Comparison of ENCODE assay signal across 8 cellular contexts in the genomic region with DNA sequence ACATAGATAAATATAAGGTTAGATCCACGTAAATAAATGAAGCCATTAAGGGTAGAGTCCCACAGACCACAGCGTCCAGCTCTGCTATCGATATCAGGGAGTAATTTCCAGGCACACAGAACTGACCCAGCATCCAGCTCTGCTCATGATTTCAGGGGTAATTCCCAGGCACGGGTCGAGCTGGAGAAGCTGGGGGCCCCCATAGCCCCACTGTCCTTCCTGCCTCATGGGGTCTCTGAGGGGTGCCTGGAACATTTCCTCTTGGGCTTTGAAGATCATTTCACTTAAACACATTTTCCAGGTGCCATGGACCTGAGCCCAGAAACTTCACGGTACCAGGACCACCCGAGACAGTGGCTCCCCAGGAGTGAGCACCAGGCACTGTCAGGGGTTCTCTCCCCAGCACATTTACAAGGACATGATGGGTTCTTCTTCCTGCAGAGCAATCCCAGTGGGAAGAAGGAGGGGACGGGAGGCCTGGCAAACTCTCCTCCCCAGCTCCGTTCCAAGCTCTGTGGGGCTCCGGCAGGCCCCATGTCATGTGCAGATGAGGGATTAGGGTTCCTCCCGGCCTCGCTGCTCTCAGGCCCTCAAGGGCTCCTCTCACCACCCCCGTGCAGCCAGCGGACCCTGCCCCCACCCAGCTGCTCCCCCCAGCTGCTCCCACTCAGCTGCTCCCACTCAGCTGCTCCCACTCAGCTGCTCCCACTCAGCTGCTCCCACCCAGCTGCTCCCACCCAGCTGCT. TPM values are rescaled to one million over a fixed set of nuclear protein-coding genes. Genes with fewer than 3 reads are reported as not detected.
DNase-seq lines count a peak whose midpoint lies in the region; ATAC-seq and TF ChIP-seq lines count a peak whose summit lies in the region.
"Not testable (repeated sequence)": the region's sequence is repeated elsewhere in the genome, so short reads cannot be mapped to it uniquely, and the experiment has no call there.

No MANE protein-coding gene starts in this region.

- H3K4me1 Mint-ChIP-seq in GM23338 (peaks cover 49% of the 10 kb centered on the region), WTC11 (peaks cover 57% of the 10 kb centered on the region), endodermal cell (peaks cover 20% of the 10 kb centered on the region)

- not testable (repeated sequence) for H3K9ac ChIP-seq in HUES48 (ENCODE audit: low read depth, low read length); endodermal cell (ENCODE audit: extremely low read depth, low read length, poor library complexity, severe bottlenecking); smooth muscle cell (ENCODE audit: low read depth)

- not testable (repeated sequence) for TF ChIP-seq CTCF in GM23338 (conservative IDR thresholded peaks at IDR 0.05; ENCODE audit: low read depth in 2 of 2); WTC11 (IDR thresholded peaks at IDR 0.05); endodermal cell (conservative IDR thresholded peaks at IDR 0.05); smooth muscle cell (IDR thresholded peaks at IDR 0.05; ENCODE audit: borderline replicate concordance, insufficient read depth, poor library complexity, severe bottlenecking); upper lobe of right lung (IDR thresholded peaks at IDR 0.05)

- POLR2A ChIA-PET in WTC11 (lab: Charles Lee), result not testable (repeated sequence)

- not testable (repeated sequence) for H3F3A ChIP-seq in GM23338 (replicated peaks; ENCODE audit: low read depth); smooth muscle cell (ENCODE audit: low read depth)

- H3K4me3 ChIP-seq in GM23338; HUES48 (ENCODE audit: low read depth, low read length); SJCRH30; endodermal cell (ENCODE audit: low read length); smooth muscle cell; upper lobe of right lung: not testable (repeated sequence)

- H3K36me3 Mint-ChIP-seq in GM23338 (ENCODE audit: low read depth); WTC11; endodermal cell (ENCODE audit: low read depth): not testable (repeated sequence)

- H3K4me1 ChIP-seq in GM23338 (ENCODE audit: insufficient read depth); SJCRH30; endodermal cell (ENCODE audit: control insufficient read depth, insufficient read depth, low read length); smooth muscle cell (ENCODE audit: low read depth); upper lobe of right lung: not testable (repeated sequence)
- peaks cover 16% of the 10 kb centered on the region for H3K4me1 ChIP-seq in HUES48 (ENCODE audit: control insufficient read depth, insufficient read depth, low read length)

- 86 to 87% methylated on average over 5 to 14 of the region's 14 CpGs for WGBS in endodermal cell (ENCODE audit: insufficient coverage in 1 of 2, insufficient read length in 1 of 2), 2 experiments
- WGBS in smooth muscle cell (ENCODE audit: low lambda C conversion rate), result 89% methylated on average over 10 of the region's 14 CpGs

- H3K9me2 ChIP-seq in GM23338 (ENCODE audit: insufficient read depth), result not testable (repeated sequence)

- not testable (repeated sequence) for H3K9me3 Mint-ChIP-seq in GM23338, WTC11, endodermal cell

- H3K79me2 ChIP-seq in GM23338 (replicated peaks; ENCODE audit: insufficient read depth), result peaks cover 11% of the 10 kb centered on the region; the same call in 1 of the 2 replicates
- not testable (repeated sequence) for H3K79me2 ChIP-seq in smooth muscle cell (ENCODE audit: low read depth)

- ATAC-seq in GM23338 (peak; percentile 85), WTC11 (peak; percentile 62)
- ATAC-seq in upper lobe of right lung, result not testable (repeated sequence)

- intact Hi-C loops in upper lobe of right lung (cut with DNase I), result not testable (repeated sequence)

- H3K27ac Mint-ChIP-seq in GM23338, endodermal cell: not testable (repeated sequence)
- peak overlapping the region; percentile 70 for H3K27ac Mint-ChIP-seq in WTC11

- not testable (repeated sequence) for H3K27me3 Mint-ChIP-seq in GM23338 (ENCODE audit: insufficient read depth, low read depth, poor library complexity); WTC11 (ENCODE audit: low read depth); endodermal cell (ENCODE audit: insufficient read depth)

- not testable (repeated sequence) for H3K27ac ChIP-seq in GM23338 (ENCODE audit: low read depth); endodermal cell (ENCODE audit: low read depth, low read length); smooth muscle cell (ENCODE audit: low read depth); upper lobe of right lung
- H3K27ac ChIP-seq in HUES48 (ENCODE audit: low read depth, low read length), result peak overlapping the region; percentile 45
- H3K27ac ChIP-seq in SJCRH30, result peak overlapping the region; percentile 19; the same call in 1 of the 2 replicates

- H3K4me2 ChIP-seq in GM23338, result not testable (repeated sequence)
- peak overlapping the region; percentile 47 for H3K4me2 ChIP-seq in smooth muscle cell

- not testable (repeated sequence) for H4K20me1 ChIP-seq in GM23338 (replicated peaks; ENCODE audit: insufficient read depth)
- peaks cover 88% of the 10 kb centered on the region for H4K20me1 ChIP-seq in smooth muscle cell (ENCODE audit: low read depth)

- H3K9me3 ChIP-seq in HUES48 (ENCODE audit: control insufficient read depth, insufficient read depth, low read length); SJCRH30 (replicated peaks); endodermal cell (ENCODE audit: control insufficient read depth, low read length); smooth muscle cell (replicated peaks; ENCODE audit: low read depth); upper lobe of right lung: not testable (repeated sequence)

- H3K27me3 ChIP-seq in GM23338 (ENCODE audit: insufficient read depth); HUES48 (ENCODE audit: control insufficient read depth, insufficient read depth, low read length); SJCRH30; endodermal cell (ENCODE audit: control insufficient read depth, insufficient read depth, low read length, poor library complexity, severe bottlenecking); smooth muscle cell (ENCODE audit: low read depth); upper lobe of right lung: not testable (repeated sequence)

- H2AFZ ChIP-seq in GM23338; smooth muscle cell (ENCODE audit: low read depth): not testable (repeated sequence)

- DNase-seq in GM23338 (ENCODE audit: low spot score); WTC11 (ENCODE audit: low spot score); smooth muscle cell (lab: John Stamatoyannopoulos, UW; ENCODE audit: unreplicated experiment): not testable (repeated sequence)
- DNase-seq in SJCRH30, result peak; percentile 45
- DNase-seq in endodermal cell, result peak; percentile 61
- DNase-seq in mesenteric fat pad (ENCODE audit: low spot score), result peak; percentile 67
- DNase-seq in upper lobe of right lung, result peak; percentile 54

- H3K36me3 ChIP-seq in GM23338 (ENCODE audit: insufficient read depth); HUES48 (ENCODE audit: control insufficient read depth, insufficient read depth, low read length); SJCRH30; endodermal cell (ENCODE audit: control insufficient read depth, insufficient read depth, low read length); smooth muscle cell (ENCODE audit: low read depth); upper lobe of right lung: not testable (repeated sequence)

- CTCF ChIA-PET in WTC11 (lab: Charles Lee), result interaction anchor here (1.0 to 1.4 kb wide), 2 partner anchors 11 to 80 kb away, joined by 4 read pairs; a partner anchor contains a TSS

- H3K4me3 Mint-ChIP-seq in GM23338, result 0 out of 3 replicates have a peak overlapping the region, but pooled peaks have one; percentile 46
- H3K4me3 Mint-ChIP-seq in WTC11, endodermal cell: not testable (repeated sequence)

TF ChIP-seq in WTC11, 78 proteins besides CTCF, POLR2A, EP300 and RAD21:
- TF ChIP-seq ZNF423 (CRISPR knock-in tag; IDR thresholded peaks at IDR 0.05), result peak; percentile 54; the same call in 1 of the 2 replicates
TF ChIP-seq in WTC11: peak in this region for 1; not testable (repeated sequence) for 77.

RNA-seq across cellular contexts. Expression of a gene that starts 23.4 kb away (rescaled TPM):
- 0.97 and 1.8 TPM in 2 replicates for total RNA-seq in GM23338 (2014; rRNA removed; shearing (Covaris generic))
- polyA plus RNA-seq in GM23338 (2016; fragmentation: Nextera tagmentation; extraction: Ambion mirVana) (0.27 and 0.61 TPM in 2 replicates), smooth muscle cell (18.2 and 20.8 TPM in 2 replicates)
- 0.15 and 0.20 TPM in 2 replicates for total RNA-seq in SJCRH30 (2014; rRNA removed; shearing (Covaris generic))
- total RNA-seq in WTC11 (2021) (4.5 to 9.7 TPM (median 7.0 TPM) in 3 replicates), endodermal cell (1 to 10 TPM; 1.4 to 2.0 TPM), mesenteric fat pad (4.5 TPM), smooth muscle cell (14.4 and 23.4 TPM in 2 replicates), upper lobe of right lung (11.3 TPM)
- 1.3 TPM for polyA plus RNA-seq in endodermal cell (2013, experiment 1 of 2)
- polyA plus RNA-seq in endodermal cell (2013, experiment 2 of 2), result 1.2 TPM

RNA-seq across cellular contexts. Expression of a gene that starts 26.7 kb away (rescaled TPM):
- total RNA-seq in GM23338 (2014; rRNA removed; shearing (Covaris generic)), result 80.6 and 80.9 TPM in 2 replicates
- 127 and 129 TPM in 2 replicates for polyA plus RNA-seq in GM23338 (2016; fragmentation: Nextera tagmentation; extraction: Ambion mirVana)
- 40.1 and 43.8 TPM in 2 replicates for total RNA-seq in SJCRH30 (2014; rRNA removed; shearing (Covaris generic))
- 80.4 to 86.8 TPM (median 83.6 TPM) in 3 replicates for total RNA-seq in WTC11 (2021)
- 10 to 100 TPM; 69.2 to 80.9 TPM for total RNA-seq in endodermal cell
- 76.5 TPM for polyA plus RNA-seq in endodermal cell (2013, experiment 1 of 2)
- polyA plus RNA-seq in endodermal cell (2013, experiment 2 of 2), result 72.9 TPM
- total RNA-seq in mesenteric fat pad, result 66.7 TPM
- 96.2 and 142 TPM in 2 replicates for total RNA-seq in smooth muscle cell
- polyA plus RNA-seq in smooth muscle cell, result 148 and 166 TPM in 2 replicates
- total RNA-seq in upper lobe of right lung, result 69.5 TPM
